10 cellular contexts compared by ENCODE assay signal in genomic region chr12:85509857-85510256, GRCh38.
DNase-seq lines count a peak whose midpoint lies in the region; ATAC-seq and TF ChIP-seq lines count a peak whose summit lies in the region.
"Had no signal": no experiment of that assay in that cellular context is flagged by ENCODE, and none has a peak within 500 bp of the region (broad histone marks: within the 10 kb centered on the region; RNA-seq: fewer than 3 reads in every experiment).

No MANE protein-coding gene starts in this region.

- POLR2A ChIA-PET in HEK293T (lab: Yijun Ruan, JAX): no interaction called here

- ATAC-seq in GM21360 (IDR thresholded peaks at IDR 0.05; ENCODE audit: unreplicated experiment): peak; percentile 89
- ATAC-seq in HG03064 (IDR thresholded peaks at IDR 0.05; ENCODE audit: low read depth, unreplicated experiment): peak; percentile 95
- no peak for ATAC-seq in left colon

- no peak for TF ChIP-seq CTCF in GM10266 (IDR thresholded peaks at IDR 0.05; ENCODE audit: control insufficient read depth, insufficient read depth, low read depth, missing control alignments)

- CTCF ChIA-PET in HEK293T (lab: Yijun Ruan, JAX): no interaction called here

- intact Hi-C loops in left colon (cut with DNase I, micrococcal nuclease): no loop called here

- DNase-seq in GM10266 (ENCODE audit: extremely low spot score) (peak; percentile 6), SW480 (ENCODE audit: low spot score) (peak; percentile 93), SK-N-DZ (ENCODE audit: low spot score) (no peak), HEK293T (ENCODE audit: extremely low spot score) (no peak), left colon (no peak)
- no peak for DNase-seq in activated naive CD4-positive, alpha-beta T cell (lab: John Stamatoyannopoulos, UW)
- DNase-seq: activated B cell treated with CpG ODN at 0.5 μM for 24 hours, KG1 had no signal

TF ChIP-seq in HEK293T, 16 proteins besides CTCF, POLR2A, EP300 and RAD21:
- TF ChIP-seq ARNT (IDR thresholded peaks at IDR 0.05) (no peak), SP1 (IDR thresholded peaks at IDR 0.05) (no peak), ELF4 (IDR thresholded peaks at IDR 0.05) (no peak), CTBP1 (IDR thresholded peaks at IDR 0.05; ENCODE audit: borderline replicate concordance) (no peak), L3MBTL2 (conservative IDR thresholded peaks at IDR 0.05) (no peak)

Comparison
In these comparisons a context has a peak if more than half of its experiments do, and no peak if none do; other contexts are left out.
1. DNase-seq: peak in GM10266 (single experiment) and SW480 (single experiment); none in activated naive CD4-positive, alpha-beta T cell (0 of 4), SK-N-DZ (single experiment), HEK293T (single experiment) and left colon (0 of 2).